Comparison of ENCODE assay signal across 38 cellular contexts in the genomic region with DNA sequence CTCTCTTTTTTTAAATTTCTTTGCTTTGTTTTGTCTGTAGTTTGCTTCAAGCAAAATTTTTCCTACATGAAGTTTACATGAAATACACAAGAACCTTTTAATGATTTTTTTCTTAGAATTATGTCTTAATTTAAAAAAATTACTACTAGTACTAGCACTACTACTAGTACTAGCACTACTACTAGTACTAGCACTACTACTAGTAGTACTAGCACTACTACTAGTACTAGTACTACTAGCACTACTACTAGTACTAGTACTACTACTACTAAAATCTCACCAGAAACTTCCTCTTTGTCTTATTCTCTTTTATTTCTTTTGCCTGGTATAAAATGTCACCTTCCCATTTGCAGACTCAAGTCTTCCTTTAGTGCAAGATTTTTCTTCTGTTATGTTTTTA.
"Had no signal": no experiment of that assay in that cellular context is flagged by ENCODE, and none has a peak within 500 bp of the region (broad histone marks: within the 10 kb centered on the region; RNA-seq: fewer than 3 reads in every experiment).

No MANE protein-coding gene starts in this region.

- H3K36me3 ChIP-seq: adrenal gland, ascending aorta, brain microvascular endothelial cell, breast epithelium, cardiac muscle cell had no signal

- H3K9me3 ChIP-seq: adrenal gland, ascending aorta had no signal

- H3K27me3 Mint-ChIP-seq: activated naive CD4-positive, alpha-beta T cell treated with anti-CD3 and anti-CD28 coated beads, Interleukin-2, amount 10 ng/mL, durations not matched to agents 7 days and 5 days; activated naive CD8-positive, alpha-beta T cell; activated naive CD8-positive, alpha-beta T cell treated with anti-CD3 and anti-CD28 coated beads, Interleukin-2, amount 10 ng/mL, durations not matched to agents 7 days and 5 days; activated naive CD8-positive, alpha-beta T cell treated with anti-CD3 and anti-CD28 coated beads, Interleukin-2, amount 50 U/mL, for 24 hours; activated T-cell treated with anti-CD3 and anti-CD28 coated beads, Interleukin-2, amount 50 U/mL, for 24 hours; brain; central memory CD8-positive, alpha-beta T cell had no signal

- H3K4me3 Mint-ChIP-seq: activated naive CD4-positive, alpha-beta T cell treated with anti-CD3 and anti-CD28 coated beads for 36 hours; activated naive CD4-positive, alpha-beta T cell treated with anti-CD3 and anti-CD28 coated beads, Interleukin-2, amount 10 ng/mL, durations not matched to agents 7 days and 5 days; activated naive CD4-positive, alpha-beta T cell treated with anti-CD3 and anti-CD28 coated beads, Interleukin-2, amount 50 U/mL, for 24 hours; activated naive CD8-positive, alpha-beta T cell; activated naive CD8-positive, alpha-beta T cell treated with anti-CD3 and anti-CD28 coated beads for 36 hours; activated naive CD8-positive, alpha-beta T cell treated with anti-CD3 and anti-CD28 coated beads, Interleukin-2, amount 10 ng/mL, durations not matched to agents 7 days and 5 days; activated naive CD8-positive, alpha-beta T cell treated with anti-CD3 and anti-CD28 coated beads, Interleukin-2, amount 50 U/mL, for 24 hours; activated T-cell treated with anti-CD3 and anti-CD28 coated beads, Interleukin-2, amount 50 U/mL, for 24 hours; activated T-cell treated with anti-CD3 and anti-CD28 coated beads, Interleukin-2, amount 50 U/mL, for 4 hours; activated T-cell treated with anti-CD3 and anti-CD28 coated beads, Interleukin-2, amount 50 U/mL, for 72 hours; activated T-helper 1 cell treated with anti-CD3 and anti-CD28 coated beads, Interleukin-12 subunit alpha, Interleukin-12 subunit beta, Interleukin-2, Interleukin-4 antibody, amounts not matched to agents 30 ng/mL and 10 ng/mL and 1 ng/mL, durations not matched to agents 14 hours and 24 hours and 36 hours; activated T-helper 17 cell treated with anti-CD3 and anti-CD28 coated beads, Interleukin-2, amount 50 U/mL, for 72 hours; brain; central memory CD8-positive, alpha-beta T cell had no signal

- H3K4me1 Mint-ChIP-seq: activated naive CD4-positive, alpha-beta T cell treated with anti-CD3 and anti-CD28 coated beads, Interleukin-2, amount 10 ng/mL, durations not matched to agents 7 days and 5 days; activated naive CD4-positive, alpha-beta T cell treated with anti-CD3 and anti-CD28 coated beads, Interleukin-2, amount 50 U/mL, for 24 hours; activated naive CD8-positive, alpha-beta T cell treated with anti-CD3 and anti-CD28 coated beads for 36 hours; activated naive CD8-positive, alpha-beta T cell treated with anti-CD3 and anti-CD28 coated beads, Interleukin-2, amount 10 ng/mL, durations not matched to agents 7 days and 5 days; activated naive CD8-positive, alpha-beta T cell treated with anti-CD3 and anti-CD28 coated beads, Interleukin-2, amount 50 U/mL, for 24 hours; activated T-helper 17 cell treated with anti-CD3 and anti-CD28 coated beads, Interleukin-2, amount 50 U/mL, for 72 hours; brain; central memory CD8-positive, alpha-beta T cell had no signal

- H3K27ac Mint-ChIP-seq: activated naive CD4-positive, alpha-beta T cell treated with anti-CD3 and anti-CD28 coated beads for 36 hours; activated naive CD4-positive, alpha-beta T cell treated with anti-CD3 and anti-CD28 coated beads, Interleukin-2, amount 10 ng/mL, durations not matched to agents 7 days and 5 days; activated naive CD4-positive, alpha-beta T cell treated with anti-CD3 and anti-CD28 coated beads, Interleukin-2, amount 50 U/mL, for 24 hours; activated naive CD8-positive, alpha-beta T cell; activated naive CD8-positive, alpha-beta T cell treated with anti-CD3 and anti-CD28 coated beads for 36 hours; activated naive CD8-positive, alpha-beta T cell treated with anti-CD3 and anti-CD28 coated beads, Interleukin-2, amount 10 ng/mL, durations not matched to agents 7 days and 5 days; activated naive CD8-positive, alpha-beta T cell treated with anti-CD3 and anti-CD28 coated beads, Interleukin-2, amount 50 U/mL, for 24 hours; activated T-cell treated with anti-CD3 and anti-CD28 coated beads, Interleukin-2, amount 50 U/mL, for 24 hours; activated T-cell treated with anti-CD3 and anti-CD28 coated beads, Interleukin-2, amount 50 U/mL, for 72 hours; activated T-helper 1 cell treated with anti-CD3 and anti-CD28 coated beads, Interleukin-12 subunit alpha, Interleukin-12 subunit beta, Interleukin-2, Interleukin-4 antibody, amounts not matched to agents 30 ng/mL and 10 ng/mL and 1 ng/mL, durations not matched to agents 14 hours and 24 hours and 36 hours; activated T-helper 17 cell treated with anti-CD3 and anti-CD28 coated beads, Interleukin-2, amount 50 U/mL, for 72 hours; activated T-helper 2 cell treated with anti-CD3 and anti-CD28 coated beads, Interferon-gamma antibody, Interleukin-2, Interleukin-4, amounts not matched to agents 10 μg/mL and 5 μg/mL and 100 μg/mL, durations not matched to agents 14 hours and 24 hours and 36 hours; brain had no signal

- H3K4me1 ChIP-seq: adrenal gland, ascending aorta, body of pancreas, breast epithelium had no signal

- DNase-seq: activated effector memory CD4-positive, alpha-beta T cell treated with anti-CD3 and anti-CD28 coated beads, Interleukin-2, amount 50 U/mL, for 16 hours; activated effector memory CD4-positive, alpha-beta T cell treated with Interleukin-2 at 50 U/mL for 16 hours; activated gamma-delta T cell; activated gamma-delta T cell treated with Interleukin-2 at 50 U/mL for 16 hours; activated naive CD4-positive, alpha-beta T cell; activated naive CD4-positive, alpha-beta T cell treated with anti-CD3 and anti-CD28 coated beads for 36 hours; activated naive CD4-positive, alpha-beta T cell treated with anti-CD3 and anti-CD28 coated beads, Interleukin-2, amount 10 ng/mL, durations not matched to agents 7 days and 5 days; activated naive CD4-positive, alpha-beta T cell treated with anti-CD3 and anti-CD28 coated beads, Interleukin-2, amount 50 U/mL, for 16 hours; activated naive CD4-positive, alpha-beta T cell treated with Interleukin-2 at 50 U/mL for 16 hours; activated naive CD8-positive, alpha-beta T cell treated with anti-CD3 and anti-CD28 coated beads for 36 hours; activated naive CD8-positive, alpha-beta T cell treated with anti-CD3 and anti-CD28 coated beads, Interleukin-2, amount 10 ng/mL, durations not matched to agents 7 days and 5 days; activated naive CD8-positive, alpha-beta T cell treated with anti-CD3 and anti-CD28 coated beads, Interleukin-2, amount 50 U/mL, for 24 hours; activated T-cell treated with anti-CD3 and anti-CD28 coated beads, Interleukin-2, amount 50 U/mL, for 24 hours; activated T-cell treated with anti-CD3 and anti-CD28 coated beads, Interleukin-2, amount 50 U/mL, for 4 hours; activated T-cell treated with anti-CD3 and anti-CD28 coated beads, Interleukin-2, amount 50 U/mL, for 48 hours; activated T-cell treated with anti-CD3 and anti-CD28 coated beads, Interleukin-2, amount 50 U/mL, for 72 hours; adrenal gland; amniotic stem cell; amygdala; anterior cingulate cortex; aorta; body of pancreas; brain microvascular endothelial cell; caudate nucleus; central memory CD4-positive, alpha-beta T cell; cerebellar nuclear complex had no signal

- H3K4me3 ChIP-seq: adrenal gland, ascending aorta, body of pancreas, breast epithelium, cardiac muscle cell had no signal

- FAIRE-seq: astrocyte had no signal

- H3K36me3 Mint-ChIP-seq: activated naive CD4-positive, alpha-beta T cell treated with anti-CD3 and anti-CD28 coated beads, Interleukin-2, amount 10 ng/mL, durations not matched to agents 7 days and 5 days; activated naive CD4-positive, alpha-beta T cell treated with anti-CD3 and anti-CD28 coated beads, Interleukin-2, amount 50 U/mL, for 24 hours; activated naive CD4-positive, alpha-beta T cell treated with anti-CD3 and anti-CD28 coated beads, Interleukin-2, amount 50 U/mL, for 72 hours; activated naive CD8-positive, alpha-beta T cell; activated naive CD8-positive, alpha-beta T cell treated with anti-CD3 and anti-CD28 coated beads for 36 hours; activated naive CD8-positive, alpha-beta T cell treated with anti-CD3 and anti-CD28 coated beads, Interleukin-2, amount 10 ng/mL, durations not matched to agents 7 days and 5 days had no signal

- H3K27me3 ChIP-seq: adrenal gland, ascending aorta, body of pancreas, brain microvascular endothelial cell, breast epithelium, cardiac muscle cell had no signal

- H3K27ac ChIP-seq: adrenal gland, ascending aorta, body of pancreas, brain microvascular endothelial cell, breast epithelium, cardiac muscle cell had no signal

- ATAC-seq: activated naive CD4-positive, alpha-beta T cell treated with anti-CD3 and anti-CD28 coated beads, Interleukin-2, amount 50 U/mL, for 72 hours; activated naive CD8-positive, alpha-beta T cell treated with anti-CD3 and anti-CD28 coated beads, Interleukin-2, amount 50 U/mL, for 24 hours; activated T-cell treated with anti-CD3 and anti-CD28 coated beads, Interleukin-2, amount 50 U/mL, for 4 hours; activated T-cell treated with anti-CD3 and anti-CD28 coated beads, Interleukin-2, amount 50 U/mL, for 72 hours; activated T-helper 17 cell treated with anti-CD3 and anti-CD28 coated beads, Interleukin-2, amount 50 U/mL, for 72 hours; body of pancreas had no signal

- H3K9me3 Mint-ChIP-seq: activated naive CD4-positive, alpha-beta T cell treated with anti-CD3 and anti-CD28 coated beads, Interleukin-2, amount 10 ng/mL, durations not matched to agents 7 days and 5 days; activated naive CD8-positive, alpha-beta T cell treated with anti-CD3 and anti-CD28 coated beads, Interleukin-2, amount 50 U/mL, for 24 hours; activated T-helper 1 cell treated with anti-CD3 and anti-CD28 coated beads, Interleukin-12 subunit alpha, Interleukin-12 subunit beta, Interleukin-2, Interleukin-4 antibody, amounts not matched to agents 30 ng/mL and 10 ng/mL and 1 ng/mL, durations not matched to agents 14 hours and 24 hours and 36 hours; activated T-helper 2 cell treated with anti-CD3 and anti-CD28 coated beads, Interferon-gamma antibody, Interleukin-2, Interleukin-4, amounts not matched to agents 10 μg/mL and 5 μg/mL and 100 μg/mL, durations not matched to agents 14 hours and 24 hours and 36 hours had no signal
